Comparison of ENCODE assay signal across 34 cellular contexts in genomic region chr5:35073168-35073567, GRCh38. TPM values are rescaled to one million over a fixed set of nuclear protein-coding genes. Genes with fewer than 3 reads are reported as not detected.
"Had no signal": no experiment of that assay in that cellular context is flagged by ENCODE, and none has a peak within 500 bp of the region (broad histone marks: within the 10 kb centered on the region; RNA-seq: fewer than 3 reads in every experiment).

No MANE protein-coding gene starts in this region.

- FAIRE-seq: astrocyte, bronchial epithelial cell had no signal

- H3K4me3 ChIP-seq: coronary artery, dorsolateral prefrontal cortex, esophagus muscularis mucosa, gastrocnemius medialis had no signal

- H3K36me3 ChIP-seq: brain microvascular endothelial cell, esophagus muscularis mucosa, gastrocnemius medialis, WERI-Rb-1 had no signal

- DNase-seq: activated B cell treated with CpG ODN at 0.5 μM for 24 hours; activated CD4-positive, alpha-beta T cell treated with anti-CD3 and anti-CD28 coated beads for 48 hours; activated CD4-positive, alpha-beta T cell treated with anti-CD3 and anti-CD28 coated beads, Interleukin-2, amount 50 U/mL, for 1 hour; activated CD4-positive, alpha-beta T cell treated with anti-CD3 and anti-CD28 coated beads, Interleukin-2, amount 50 U/mL, for 48 hours; activated CD8-positive, alpha-beta memory T cell treated with anti-CD3 and anti-CD28 coated beads for 24 hours; activated CD8-positive, alpha-beta T cell treated with anti-CD3 and anti-CD28 coated beads for 36 hours; activated effector memory CD4-positive, alpha-beta T cell treated with Interleukin-2 at 50 U/mL for 16 hours; activated gamma-delta T cell treated with Interleukin-2 at 50 U/mL for 16 hours; activated naive CD4-positive, alpha-beta T cell treated with anti-CD3 and anti-CD28 coated beads, Interleukin-2, amount 50 U/mL, for 16 hours; activated naive CD4-positive, alpha-beta T cell treated with Interleukin-2 at 50 U/mL for 16 hours; activated T-cell treated with anti-CD3 and anti-CD28 coated beads, Interleukin-2, amount 50 U/mL, for 4 hours; amniotic stem cell; anterior cingulate cortex; brain microvascular endothelial cell; dorsolateral prefrontal cortex; effector memory CD4-positive, alpha-beta T cell; endodermal cell; foreskin keratinocyte; gastrocnemius medialis; T-helper 1 cell; T-helper 17 cell; T1000; WERI-Rb-1 had no signal

- H3K27ac ChIP-seq: brain microvascular endothelial cell, coronary artery, dorsolateral prefrontal cortex, esophagus muscularis mucosa, foreskin keratinocyte, gastrocnemius medialis, WERI-Rb-1 had no signal

- H3K27me3 ChIP-seq: brain microvascular endothelial cell, esophagus muscularis mucosa, foreskin keratinocyte, gastrocnemius medialis had no signal

- H3K4me1 ChIP-seq: esophagus muscularis mucosa, foreskin keratinocyte, gastrocnemius medialis had no signal

- H3K9me3 ChIP-seq: esophagus muscularis mucosa, gastrocnemius medialis had no signal

- ATAC-seq: activated CD4-positive, CD25-positive, alpha-beta regulatory T cell treated with anti-CD3 and anti-CD28 coated beads, Interleukin-2, amount 50 U/mL, for 24 hours; activated CD8-positive, alpha-beta T cell treated with anti-CD3 and anti-CD28 coated beads for 36 hours; activated T-cell treated with anti-CD3 and anti-CD28 coated beads, Interleukin-2, amount 50 U/mL, for 4 hours; activated T-helper 17 cell treated with anti-CD3 and anti-CD28 coated beads, Interleukin-2, amount 50 U/mL, for 72 hours; foreskin keratinocyte; gastrocnemius medialis; T-helper 17 cell had no signal

RNA-seq across cellular contexts. Expression of gene AGXT2, which starts 25.4 kb away (rescaled TPM):
- total RNA-seq: activated B cell treated with CpG ODN at 0.5 μM for 24 hours; activated CD8-positive, alpha-beta T cell treated with anti-CD3 and anti-CD28 coated beads for 36 hours; activated T-cell treated with anti-CD3 and anti-CD28 coated beads, Interleukin-2, amount 50 U/mL, for 4 hours; activated T-helper 17 cell treated with anti-CD3 and anti-CD28 coated beads, Interleukin-2, amount 50 U/mL, for 72 hours; astrocyte; bronchial epithelial cell; cardiac septum; cerebellum; dorsolateral prefrontal cortex; endodermal cell; epithelial cell of proximal tubule; esophagus muscularis mucosa; foreskin keratinocyte; glomerular endothelial cell; T-helper 17 cell had no signal
- polyA plus RNA-seq: adipose tissue, foreskin keratinocyte had no signal
